In the genomic region with DNA sequence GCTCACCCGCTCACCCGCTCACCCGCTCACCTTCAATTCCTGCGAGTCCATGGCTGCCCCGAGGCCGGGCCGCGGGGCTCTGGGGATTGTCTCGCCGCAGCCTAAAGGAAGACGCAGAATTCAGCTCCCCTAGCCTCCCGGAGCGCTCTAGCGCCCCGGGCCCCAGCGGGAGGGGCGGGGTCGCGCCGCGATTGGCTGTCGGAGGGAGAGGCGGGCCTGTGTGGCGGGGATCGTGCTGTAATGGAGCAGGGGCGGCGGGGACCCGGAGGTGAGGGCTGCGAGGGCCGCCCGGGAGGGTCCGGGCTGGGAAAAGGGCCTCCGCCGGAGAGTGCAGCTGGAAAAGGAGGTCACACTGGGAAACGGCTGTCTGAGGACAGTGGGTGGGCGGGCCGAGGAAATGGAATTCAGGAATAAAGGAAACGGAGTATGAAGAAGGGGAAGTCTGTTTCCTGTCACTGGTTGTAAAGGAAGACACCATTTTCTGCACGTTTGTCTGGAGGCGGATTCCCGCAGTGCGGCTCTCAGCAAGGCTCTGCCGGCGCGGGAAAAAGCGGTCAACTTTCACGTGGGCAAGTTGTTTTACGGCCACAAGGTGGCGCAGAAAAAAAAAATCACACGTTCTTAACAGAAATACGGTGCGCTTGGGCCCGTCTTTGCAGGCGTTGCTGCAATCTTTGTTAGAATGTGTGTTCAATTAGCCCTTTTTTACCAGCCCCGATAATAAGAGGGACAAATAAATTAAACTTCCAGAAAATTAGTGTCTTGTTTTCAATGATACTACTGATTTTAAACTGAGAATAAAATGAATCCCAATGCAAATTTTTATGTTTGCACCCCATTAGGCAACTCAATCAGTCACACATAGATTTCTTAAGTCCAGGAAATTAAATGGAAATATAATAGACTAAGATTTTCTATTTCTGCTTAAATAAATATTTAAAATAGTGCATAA, we compare ENCODE assay signal across 7 cellular contexts.
DNase-seq lines count a peak whose midpoint lies in the region; ATAC-seq and TF ChIP-seq lines count a peak whose summit lies in the region.

A gene (minus strand): TSS at position 122 of the 952 bp plus-strand sequence. CDS start 71 bp downstream, at position 51.

- H3K4me3 ChIP-seq in astrocyte of the spinal cord (ENCODE audit: low read depth, low read length): peak within 1 kb of the TSS; percentile 68

- TF ChIP-seq CTCF in astrocyte of the spinal cord (IDR thresholded peaks at IDR 0.05; ENCODE audit: low read depth, low read length): peak; percentile 67

- ATAC-seq in GM18508 (IDR thresholded peaks at IDR 0.05; ENCODE audit: insufficient read depth, unreplicated experiment) (peak; percentile 84), HG03025 (IDR thresholded peaks at IDR 0.05; ENCODE audit: low FRiP score, unreplicated experiment) (peak; percentile 97)

- in situ Hi-C loops in astrocyte of the spinal cord (cut with HindIII; ENCODE audit: low sequenced_read_pairs): no loop called here

- peak; percentile 95 to 97 for DNase-seq in NCI-H2081 (lab: John Stamatoyannopoulos, UW)
- DNase-seq in T1000 (lab: John Stamatoyannopoulos, UW): peak; percentile 91
- DNase-seq in astrocyte of the spinal cord (ENCODE audit: low read depth, low spot score): peak; percentile 97
- DNase-seq in hippocampal formation (lab: John Stamatoyannopoulos, UW): peak; percentile 95 to 97
- peak; percentile 97 for DNase-seq in retina

Comparison
In these comparisons a context has a peak if more than half of its experiments do, and no peak if none do; other contexts are left out.
1. Peak in every context shown above with its lines: DNase-seq, ATAC-seq and H3K4me3 ChIP-seq.